ENCODE assay signal across 20 cellular contexts in the genomic region with DNA sequence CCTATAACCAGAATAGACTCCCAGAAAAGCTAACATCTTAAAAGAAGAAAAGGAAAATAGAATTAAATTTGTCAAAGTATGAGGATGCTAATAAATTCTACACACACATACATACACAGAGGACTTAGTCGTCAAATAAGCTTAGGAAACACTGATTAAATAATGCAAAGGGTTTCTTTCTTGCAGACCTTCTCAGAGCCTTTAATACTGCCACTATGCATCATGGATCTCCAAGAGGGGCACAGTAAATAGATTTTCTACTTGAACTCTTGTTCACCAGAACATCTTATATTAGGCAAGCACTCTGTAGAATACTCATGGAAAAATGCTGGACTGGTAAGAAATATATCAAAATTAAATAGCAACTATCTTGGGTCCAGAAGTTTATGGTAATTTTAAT.
DNase-seq lines count a peak whose midpoint lies in the region; ATAC-seq and TF ChIP-seq lines count a peak whose summit lies in the region.
"Had no signal": no experiment of that assay in that cellular context is flagged by ENCODE, and none has a peak within 500 bp of the region (broad histone marks: within the 10 kb centered on the region; RNA-seq: fewer than 3 reads in every experiment).

No MANE protein-coding gene starts in this region.

- DNase-seq in activated naive CD4-positive, alpha-beta T cell treated with anti-CD3 and anti-CD28 coated beads for 36 hours, result no peak
- DNase-seq in activated naive CD4-positive, alpha-beta T cell treated with Interleukin-2 at 50 U/mL for 16 hours, result no peak
- DNase-seq in activated naive CD8-positive, alpha-beta T cell treated with anti-CD3 and anti-CD28 coated beads, Interleukin-2, amount 50 U/mL, for 24 hours, result no peak
- no peak for DNase-seq in stimulated activated effector memory CD8-positive, alpha-beta T cell treated with anti-CD3 and anti-CD28 coated beads, Interleukin-12 subunit alpha, Interleukin-12 subunit beta, amount 100 ng/mL, for 72 hours (ENCODE audit: low spot score in 2 of 2)
- DNase-seq in NCI-H146 treated with DMSO at 0.1 percent for 48 hours (lab: John Stamatoyannopoulos, UW; ENCODE audit: unreplicated experiment), result no peak
- DNase-seq: activated CD8-positive, alpha-beta memory T cell treated with anti-CD3 and anti-CD28 coated beads for 24 hours; GDM1; KG1; left ventricle myocardium superior; NCI-H1105 treated with DMSO at 0.1 percent for 48 hours; NCI-H2171 treated with DMSO at 0.1 percent for 48 hours; NCI-H82; Peyer's patch; sigmoid colon; SK-N-SH had no signal

- ATAC-seq in activated naive CD8-positive, alpha-beta T cell treated with anti-CD3 and anti-CD28 coated beads, Interleukin-2, amount 50 U/mL, for 24 hours, result no peak
- ATAC-seq in stimulated activated effector memory CD8-positive, alpha-beta T cell treated with anti-CD3 and anti-CD28 coated beads, Interleukin-12 subunit alpha, Interleukin-12 subunit beta, amount 100 ng/mL, for 72 hours, result no peak
- no peak for ATAC-seq in HG03457 (IDR thresholded peaks at IDR 0.05; ENCODE audit: unreplicated experiment)
- ATAC-seq in HG02678 (IDR thresholded peaks at IDR 0.05; ENCODE audit: unreplicated experiment), result no peak
- ATAC-seq: left ventricle myocardium superior had no signal

- peaks cover 7% of the 10 kb centered on the region for H3K36me3 Mint-ChIP-seq in activated naive CD4-positive, alpha-beta T cell treated with anti-CD3 and anti-CD28 coated beads for 36 hours (ENCODE audit: low read depth)
- H3K36me3 Mint-ChIP-seq in activated naive CD8-positive, alpha-beta T cell treated with anti-CD3 and anti-CD28 coated beads, Interleukin-2, amount 50 U/mL, for 24 hours (ENCODE audit: low read depth), result peaks cover 22% of the 10 kb centered on the region
- peaks cover 13% of the 10 kb centered on the region for H3K36me3 Mint-ChIP-seq in stimulated activated effector memory CD8-positive, alpha-beta T cell treated with anti-CD3 and anti-CD28 coated beads, Interleukin-12 subunit alpha, Interleukin-12 subunit beta, amount 100 ng/mL, for 72 hours

- H2AFZ ChIP-seq in Loucy (ENCODE audit: low read length), result no peak overlapping the region
- H2AFZ ChIP-seq: parathyroid adenoma had no signal

- H3K9ac ChIP-seq in Loucy (ENCODE audit: low read depth, low read length, poor library complexity, severe bottlenecking), result peak overlapping the region; percentile 29
- H3K9ac ChIP-seq: parathyroid adenoma, SK-N-SH had no signal

- peak overlapping the region; percentile 86 for H3K27ac Mint-ChIP-seq in activated naive CD4-positive, alpha-beta T cell treated with anti-CD3 and anti-CD28 coated beads for 36 hours
- peak overlapping the region; percentile 82 for H3K27ac Mint-ChIP-seq in activated naive CD8-positive, alpha-beta T cell treated with anti-CD3 and anti-CD28 coated beads, Interleukin-2, amount 50 U/mL, for 24 hours
- peak overlapping the region; percentile 78 for H3K27ac Mint-ChIP-seq in stimulated activated effector memory CD8-positive, alpha-beta T cell treated with anti-CD3 and anti-CD28 coated beads, Interleukin-12 subunit alpha, Interleukin-12 subunit beta, amount 100 ng/mL, for 72 hours

- H3K9me2 ChIP-seq in Loucy (replicated peaks; ENCODE audit: low read depth, low read length), result no peaks in the 10 kb centered on the region
- H3K9me2 ChIP-seq: SK-N-SH had no signal

- H3K4me2 ChIP-seq in Loucy (ENCODE audit: low read depth, low read length, poor library complexity, severe bottlenecking), result peak overlapping the region; percentile 77
- H3K4me2 ChIP-seq: SK-N-SH had no signal

- intact Hi-C loops in activated naive CD4-positive, alpha-beta T cell treated with anti-CD3 and anti-CD28 coated beads for 36 hours (cut with micrococcal nuclease), result no loop called here

- peak overlapping the region; percentile 47 for H3K4me3 ChIP-seq in Loucy (ENCODE audit: low read length, poor library complexity, severe bottlenecking)
- H3K4me3 ChIP-seq: esophagus muscularis mucosa, Peyer's patch, sigmoid colon had no signal

- no peak overlapping the region for H3K4me3 Mint-ChIP-seq in activated naive CD4-positive, alpha-beta T cell treated with anti-CD3 and anti-CD28 coated beads for 36 hours
- H3K4me3 Mint-ChIP-seq in activated naive CD8-positive, alpha-beta T cell treated with anti-CD3 and anti-CD28 coated beads, Interleukin-2, amount 50 U/mL, for 24 hours, result no peak overlapping the region
- H3K4me3 Mint-ChIP-seq in stimulated activated effector memory CD8-positive, alpha-beta T cell treated with anti-CD3 and anti-CD28 coated beads, Interleukin-12 subunit alpha, Interleukin-12 subunit beta, amount 100 ng/mL, for 72 hours, result peak overlapping the region; percentile 60

- CTCF ChIA-PET in activated naive CD4-positive, alpha-beta T cell treated with anti-CD3 and anti-CD28 coated beads for 36 hours (lab: Charles Lee), result interaction anchor here (0.6 to 1.5 kb wide), 6 partner anchors 15 to 114 kb away, joined by 3 to 5 read pairs (median 4); no protein-coding TSS in a partner anchor

- no peaks in the 10 kb centered on the region for H3K36me3 ChIP-seq in Loucy (ENCODE audit: insufficient read depth, low read length)
- H3K36me3 ChIP-seq: esophagus muscularis mucosa, Peyer's patch, sigmoid colon had no signal

- H3K79me2 ChIP-seq in Loucy (ENCODE audit: insufficient read depth, low read length), result peaks cover 81% of the 10 kb centered on the region

- peaks cover 5% of the 10 kb centered on the region for H4K20me1 ChIP-seq in Loucy (ENCODE audit: insufficient read depth, low read length, poor library complexity, severe bottlenecking)

- no peaks in the 10 kb centered on the region for H3K9me3 ChIP-seq in Loucy (ENCODE audit: insufficient read depth, low read depth, low read length)
- H3K9me3 ChIP-seq: esophagus muscularis mucosa, Peyer's patch, sigmoid colon, SK-N-SH had no signal

- no peaks in the 10 kb centered on the region for H3K27me3 ChIP-seq in Loucy (ENCODE audit: insufficient read depth, low read length, poor library complexity, severe bottlenecking)
- H3K27me3 ChIP-seq: esophagus muscularis mucosa, Peyer's patch, sigmoid colon had no signal

- H3F3A ChIP-seq in Loucy (ENCODE audit: low read depth), result peaks cover 8% of the 10 kb centered on the region; the same call in 1 of the 2 replicates

- H3K4me1 ChIP-seq in Loucy (ENCODE audit: insufficient read depth, low read length, poor library complexity, severe bottlenecking), result peaks cover 56% of the 10 kb centered on the region

- no peaks in the 10 kb centered on the region for H3K9me3 Mint-ChIP-seq in activated naive CD4-positive, alpha-beta T cell treated with anti-CD3 and anti-CD28 coated beads for 36 hours
- no peaks in the 10 kb centered on the region for H3K9me3 Mint-ChIP-seq in activated naive CD8-positive, alpha-beta T cell treated with anti-CD3 and anti-CD28 coated beads, Interleukin-2, amount 50 U/mL, for 24 hours
- H3K9me3 Mint-ChIP-seq in stimulated activated effector memory CD8-positive, alpha-beta T cell treated with anti-CD3 and anti-CD28 coated beads, Interleukin-12 subunit alpha, Interleukin-12 subunit beta, amount 100 ng/mL, for 72 hours, result no peaks in the 10 kb centered on the region

- peaks cover 79% of the 10 kb centered on the region for H3K4me1 Mint-ChIP-seq in activated naive CD4-positive, alpha-beta T cell treated with anti-CD3 and anti-CD28 coated beads for 36 hours (ENCODE audit: low read depth)
- peaks cover 90% of the 10 kb centered on the region for H3K4me1 Mint-ChIP-seq in activated naive CD8-positive, alpha-beta T cell treated with anti-CD3 and anti-CD28 coated beads, Interleukin-2, amount 50 U/mL, for 24 hours
- peaks cover 70% of the 10 kb centered on the region for H3K4me1 Mint-ChIP-seq in stimulated activated effector memory CD8-positive, alpha-beta T cell treated with anti-CD3 and anti-CD28 coated beads, Interleukin-12 subunit alpha, Interleukin-12 subunit beta, amount 100 ng/mL, for 72 hours

- no peak for TF ChIP-seq CTCF in Loucy (conservative IDR thresholded peaks at IDR 0.05; ENCODE audit: low read length)

- no peaks in the 10 kb centered on the region for H3K27me3 Mint-ChIP-seq in activated naive CD4-positive, alpha-beta T cell treated with anti-CD3 and anti-CD28 coated beads for 36 hours (ENCODE audit: low read depth)
- H3K27me3 Mint-ChIP-seq in activated naive CD8-positive, alpha-beta T cell treated with anti-CD3 and anti-CD28 coated beads, Interleukin-2, amount 50 U/mL, for 24 hours, result no peaks in the 10 kb centered on the region
